Comparison of ENCODE assay signal across 14 cellular contexts in genomic region chr13:23506821-23507210, GRCh38.
A peak's percentile ranks its signal among the peaks of the same experiment; 100 is the strongest.
DNase-seq lines count a peak whose midpoint lies in the region; ATAC-seq and TF ChIP-seq lines count a peak whose summit lies in the region.
"Had no signal": no experiment of that assay in that cellular context is flagged by ENCODE, and none has a peak within 500 bp of the region (broad histone marks: within the 10 kb centered on the region; RNA-seq: fewer than 3 reads in every experiment).

No MANE protein-coding gene starts in this region.

- no peak overlapping the region for H3K9ac ChIP-seq in adipocyte (ENCODE audit: low read length)

- no peaks in the 10 kb centered on the region for H3K27me3 ChIP-seq in adipocyte (replicated peaks; ENCODE audit: control insufficient read depth, insufficient read depth, low read length)
- no peaks in the 10 kb centered on the region for H3K27me3 ChIP-seq in heart left ventricle

- ATAC-seq in heart left ventricle (peak; percentile 56 to 85 (median 68)), GM21619 (IDR thresholded peaks at IDR 0.05; ENCODE audit: unreplicated experiment) (no peak), omental fat pad (ENCODE audit: low FRiP score) (no peak)

- no peaks in the 10 kb centered on the region for H3K36me3 ChIP-seq in adipocyte (ENCODE audit: control insufficient read depth, insufficient read depth, low read length, severe bottlenecking)
- no peaks in the 10 kb centered on the region for H3K36me3 ChIP-seq in heart left ventricle

- TF ChIP-seq CTCF in heart left ventricle (IDR thresholded peaks at IDR 0.05) (no peak), omental fat pad (IDR thresholded peaks at IDR 0.05) (no peak)

- no peak overlapping the region for H3K4me3 ChIP-seq in adipocyte (ENCODE audit: low read length)
- peak overlapping the region in 1 of 12 donors; percentile 22 for H3K4me3 ChIP-seq in heart left ventricle

- H3K4me1 ChIP-seq in adipocyte (ENCODE audit: control insufficient read depth, insufficient read depth, low read length) (peaks cover 29% of the 10 kb centered on the region), heart left ventricle (peaks cover 0 to 46% (median 22%) of the 10 kb centered on the region in 12 donors)

- WGBS in heart left ventricle, 4 donors, result 31 to 49% (median 34%) methylated on average over 9 of the region's 9 CpGs

- intact Hi-C loops in heart left ventricle (cut with DNase I), result loop anchor here in 2 of 10 donors (2.0 kb wide), 2 partner anchors 40 to 64 kb away; partner anchors contain the start of gene TNFRSF19 (in 1 of the 2)

- H3K9me3 ChIP-seq in adipocyte (ENCODE audit: control insufficient read depth, low read length) (no peaks in the 10 kb centered on the region), heart left ventricle (no peaks in the 10 kb centered on the region)

- DNase-seq in GM03348 (ENCODE audit: low spot score), result peak; percentile 42
- peak; percentile 73 for DNase-seq in adipocyte (ENCODE audit: low read depth)
- DNase-seq in heart left ventricle, result peak in 3 of 5 donors; percentile 27 to 50 (median 40)
- peak; percentile 64 for DNase-seq in retina
- DNase-seq in RKO (ENCODE audit: low spot score), result no peak
- DNase-seq in omental fat pad (ENCODE audit: low spot score), result no peak
- no peak for DNase-seq in activated gamma-delta T cell treated with Interleukin-2 at 50 U/mL for 16 hours
- DNase-seq: activated CD4-positive, alpha-beta memory T cell treated with anti-CD3 and anti-CD28 coated beads for 36 hours; activated naive CD4-positive, alpha-beta T cell treated with anti-CD3 and anti-CD28 coated beads, Interleukin-2, amount 10 ng/mL, durations not matched to agents 7 days and 5 days; COR-L47; effector CD4-positive, alpha-beta T cell; NCI-H526 treated with DMSO at 0.1 percent for 48 hours; nucleus accumbens had no signal

- H3K27ac ChIP-seq in heart left ventricle, result peak overlapping the region; percentile 39 to 92 (median 72)

- TF ChIP-seq POLR2A in heart left ventricle (IDR thresholded peaks at IDR 0.05), result no peak

Comparison
In these comparisons a context has a peak if more than half of its experiments do, and no peak if none do; other contexts are left out.
1. DNase-seq: peak in GM03348 (single experiment), adipocyte (single experiment), heart left ventricle (3 of 5) and retina (single experiment); none in RKO (single experiment), omental fat pad (single experiment) and activated gamma-delta T cell treated with Interleukin-2 at 50 U/mL for 16 hours (single experiment).
2. ATAC-seq: peak in heart left ventricle (4 of 4); none in GM21619 (single experiment) and omental fat pad (single experiment).